In the genomic region with DNA sequence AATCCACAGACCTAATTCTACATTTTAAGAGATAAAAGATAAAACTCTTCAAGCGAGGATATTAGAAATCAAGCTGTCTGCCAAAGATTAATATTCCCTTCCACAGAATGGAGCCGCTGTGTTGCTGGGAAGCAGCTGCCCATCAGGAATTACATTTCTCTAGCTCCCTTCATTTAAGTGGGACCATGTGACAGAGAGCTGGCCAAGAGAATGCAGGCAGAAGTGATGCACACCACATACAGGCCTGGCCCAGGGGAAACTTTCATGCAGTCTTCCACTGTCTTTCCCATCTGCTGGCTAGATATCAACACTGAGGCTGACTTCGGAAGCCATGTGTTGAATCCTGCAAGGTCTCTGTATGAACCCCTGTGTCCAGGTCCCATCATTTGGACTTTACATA, we compare ENCODE assay signal across 23 cellular contexts.
"Had no signal": no experiment of that assay in that cellular context is flagged by ENCODE, and none has a peak within 500 bp of the region (broad histone marks: within the 10 kb centered on the region; RNA-seq: fewer than 3 reads in every experiment).

No MANE protein-coding gene starts in this region.

- ATAC-seq: effector memory CD8-positive, alpha-beta T cell; gastrocnemius medialis; gastroesophageal sphincter; heart left ventricle; heart right ventricle had no signal

- H3K27me3 ChIP-seq: colonic mucosa, dorsolateral prefrontal cortex, esophagus muscularis mucosa, esophagus squamous epithelium, foreskin keratinocyte, gastrocnemius medialis, gastroesophageal sphincter, heart left ventricle, heart right ventricle had no signal

- H3K4me3 ChIP-seq: colonic mucosa, coronary artery, dorsolateral prefrontal cortex, esophagus muscularis mucosa, esophagus squamous epithelium, gastrocnemius medialis, gastroesophageal sphincter, heart left ventricle, heart right ventricle had no signal

- DNase-seq: colonic mucosa; cortex of kidney; dermis blood vessel endothelial cell; dorsolateral prefrontal cortex; effector CD4-positive, alpha-beta T cell; effector CD8-positive, alpha-beta T cell; effector memory CD4-positive, alpha-beta T cell; effector memory CD8-positive, alpha-beta T cell; endodermal cell; erythroblast; esophagus squamous epithelium; foreskin fibroblast; foreskin keratinocyte; foreskin melanocyte; gastrocnemius medialis; glutamatergic neuron; head of caudate nucleus; heart left ventricle; heart right ventricle had no signal

- H3K36me3 ChIP-seq: colonic mucosa, esophagus muscularis mucosa, esophagus squamous epithelium, gastrocnemius medialis, gastroesophageal sphincter, heart left ventricle, heart right ventricle had no signal

- H3K27ac ChIP-seq: colonic mucosa, coronary artery, dorsolateral prefrontal cortex, epithelial cell of prostate, esophagus muscularis mucosa, esophagus squamous epithelium, foreskin keratinocyte, gastrocnemius medialis, gastroesophageal sphincter, heart left ventricle, heart right ventricle had no signal

- H3K4me1 ChIP-seq: colonic mucosa, esophagus muscularis mucosa, esophagus squamous epithelium, foreskin keratinocyte, gastrocnemius medialis, gastroesophageal sphincter, heart left ventricle, heart right ventricle had no signal

- H3K9me3 ChIP-seq: colonic mucosa, esophagus muscularis mucosa, esophagus squamous epithelium, gastrocnemius medialis, gastroesophageal sphincter had no signal
